10 cellular contexts compared by ENCODE assay signal in the genomic region with DNA sequence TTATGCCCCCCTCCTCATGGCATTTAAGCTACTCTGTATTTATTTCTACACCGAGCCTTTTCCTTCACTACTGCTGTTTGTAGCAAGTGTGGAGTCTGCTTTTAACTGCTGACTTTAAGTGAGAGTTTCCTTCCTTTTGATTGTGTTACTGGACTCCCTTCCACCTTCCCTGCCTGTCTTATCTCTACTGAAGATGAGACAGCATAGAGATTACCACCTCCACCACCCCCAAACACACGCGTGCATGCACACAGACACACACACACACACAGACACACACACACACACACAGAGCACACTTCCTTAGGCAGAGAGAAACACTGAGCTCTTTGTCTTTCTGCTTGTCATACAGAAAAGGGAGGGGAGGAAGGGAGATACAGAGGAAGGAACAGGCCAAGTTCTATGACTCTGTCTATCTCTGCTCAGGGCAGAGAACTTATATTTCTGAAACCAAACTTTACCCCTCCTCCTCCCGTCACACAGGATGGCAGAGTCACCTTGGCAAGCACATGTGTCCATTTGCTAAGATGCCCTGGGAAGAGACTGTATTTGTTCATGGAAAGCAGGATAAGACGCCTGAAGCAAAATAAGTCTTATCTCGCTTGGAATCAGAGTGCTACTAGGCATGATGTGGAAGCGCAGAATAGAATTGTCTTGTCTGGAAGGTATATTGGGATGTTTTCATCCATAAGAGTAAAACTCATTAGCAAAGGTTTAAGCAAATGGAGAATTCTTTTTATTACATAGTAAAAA.
DNase-seq lines count a peak whose midpoint lies in the region; ATAC-seq and TF ChIP-seq lines count a peak whose summit lies in the region.
"Had no signal": no experiment of that assay in that cellular context is flagged by ENCODE, and none has a peak within 500 bp of the region (broad histone marks: within the 10 kb centered on the region; RNA-seq: fewer than 3 reads in every experiment).

No MANE protein-coding gene starts in this region.

- H3K4me3 ChIP-seq in DND-41 (ENCODE audit: low read depth in 1 of 2, low read length in 2 of 2) (no peak overlapping the region), OCI-LY3 (ENCODE audit: low read length) (no peak overlapping the region), trophoblast cell (ENCODE audit: low read depth, low read length) (no peak overlapping the region), Peyer's patch (no peak overlapping the region)

- no peaks in the 10 kb centered on the region for H3K79me2 ChIP-seq in DND-41 (ENCODE audit: insufficient read depth, low read length)
- no peaks in the 10 kb centered on the region for H3K79me2 ChIP-seq in OCI-LY3 (ENCODE audit: low read length)
- H3K79me2 ChIP-seq in trophoblast cell (ENCODE audit: control insufficient read depth, insufficient read depth, low read length, poor library complexity): no peaks in the 10 kb centered on the region

- no peak overlapping the region for H3K14ac ChIP-seq in trophoblast cell (ENCODE audit: low read length)

- no peak overlapping the region for H3K9ac ChIP-seq in DND-41 (ENCODE audit: low read depth, low read length)
- no peak overlapping the region for H3K9ac ChIP-seq in OCI-LY3 (ENCODE audit: low read length)
- no peak overlapping the region for H3K9ac ChIP-seq in trophoblast cell (ENCODE audit: low read length)

- H3K4me2 ChIP-seq in DND-41 (ENCODE audit: insufficient read depth, low read length): no peak overlapping the region
- no peak overlapping the region for H3K4me2 ChIP-seq in OCI-LY3 (ENCODE audit: low read length)
- peak overlapping the region; percentile 24 for H3K4me2 ChIP-seq in trophoblast cell (ENCODE audit: low read length)

- no peak overlapping the region for H3K27ac Mint-ChIP-seq in activated T-helper 17 cell treated with anti-CD3 and anti-CD28 coated beads, Interleukin-2, amount 50 U/mL, for 72 hours
- H3K27ac Mint-ChIP-seq: CD14-positive monocyte; stimulated activated naive CD8-positive, alpha-beta T cell treated with anti-CD3 and anti-CD28 coated beads, Interleukin-15, Interleukin-2, amounts not matched to agents 100 ng/mL and 50 ng/mL, for 24 hours had no signal

- no peak overlapping the region for H2BK120ac ChIP-seq in trophoblast cell (ENCODE audit: insufficient read depth, low read length, poor library complexity)

- H4K91ac ChIP-seq in trophoblast cell (ENCODE audit: low read depth, low read length): no peak overlapping the region

- no peak for TF ChIP-seq CTCF in DND-41 (IDR thresholded peaks at IDR 0.05; ENCODE audit: borderline replicate concordance, extremely low read depth, low read length, poor library complexity, severe bottlenecking)
- TF ChIP-seq CTCF in OCI-LY3 (IDR thresholded peaks at IDR 0.05; ENCODE audit: low read depth, low read length): no peak
- no peak for TF ChIP-seq CTCF in Peyer's patch (IDR thresholded peaks at IDR 0.05)

- H3K23ac ChIP-seq in trophoblast cell (ENCODE audit: low read length): no peak overlapping the region

- no peaks in the 10 kb centered on the region for H3K4me1 Mint-ChIP-seq in activated T-helper 17 cell treated with anti-CD3 and anti-CD28 coated beads, Interleukin-2, amount 50 U/mL, for 72 hours

- no peak overlapping the region for H2BK12ac ChIP-seq in trophoblast cell (ENCODE audit: low read length)

- H3K27ac ChIP-seq in DND-41 (ENCODE audit: low read length) (no peak overlapping the region), OCI-LY3 (ENCODE audit: low read length) (no peak overlapping the region), epithelial cell of prostate (peak overlapping the region; percentile 24), trophoblast cell (ENCODE audit: low read depth, low read length) (no peak overlapping the region), Peyer's patch (no peak overlapping the region)

- no CpG with 5 or more reads among the region's 7 CpGs for WGBS in trophoblast cell (ENCODE audit: extremely low coverage, insufficient coverage, insufficient read length)

- no peak for DNase-seq in DND-41
- no peak for DNase-seq in epithelial cell of prostate (ENCODE audit: low read depth, low spot score)
- DNase-seq in trophoblast cell: peak in 1 of 2 donors; percentile 48
- DNase-seq in T1000 (lab: John Stamatoyannopoulos, UW): no peak
- DNase-seq in Peyer's patch: no peak

- no peak overlapping the region for H2AK5ac ChIP-seq in trophoblast cell (ENCODE audit: low read length)

- no peaks in the 10 kb centered on the region for H3K36me3 Mint-ChIP-seq in activated T-helper 17 cell treated with anti-CD3 and anti-CD28 coated beads, Interleukin-2, amount 50 U/mL, for 72 hours (ENCODE audit: low read depth)
- H3K36me3 Mint-ChIP-seq: CD14-positive monocyte had no signal

- H4K8ac ChIP-seq in trophoblast cell (ENCODE audit: low read depth, low read length): no peak overlapping the region

- no peaks in the 10 kb centered on the region for H3K9me3 Mint-ChIP-seq in activated T-helper 17 cell treated with anti-CD3 and anti-CD28 coated beads, Interleukin-2, amount 50 U/mL, for 72 hours
- H3K9me3 Mint-ChIP-seq: stimulated activated naive CD8-positive, alpha-beta T cell treated with anti-CD3 and anti-CD28 coated beads, Interleukin-15, Interleukin-2, amounts not matched to agents 100 ng/mL and 50 ng/mL, for 24 hours had no signal

- 0 out of 3 replicates have a peak, but pooled peaks have one; percentile 24 for ATAC-seq in DND-41 (ENCODE audit: insufficient read depth, low read depth)
- ATAC-seq in activated T-helper 17 cell treated with anti-CD3 and anti-CD28 coated beads, Interleukin-2, amount 50 U/mL, for 72 hours (replicated peaks): no peak
- ATAC-seq in HG02763 (IDR thresholded peaks at IDR 0.05; ENCODE audit: unreplicated experiment): no peak

- TF ChIP-seq POLR2A in Peyer's patch (IDR thresholded peaks at IDR 0.05): no peak

- H3K4me1 ChIP-seq in DND-41 (ENCODE audit: insufficient read depth, low read length): no peaks in the 10 kb centered on the region
- H3K4me1 ChIP-seq in OCI-LY3 (ENCODE audit: low read length): no peaks in the 10 kb centered on the region
- peaks cover 0 to 6% of the 10 kb centered on the region in 2 experiments for H3K4me1 ChIP-seq in trophoblast cell (ENCODE audit: control insufficient read depth in 1 of 2, insufficient read depth in 2 of 2, low read length in 2 of 2)
- no peaks in the 10 kb centered on the region for H3K4me1 ChIP-seq in Peyer's patch

- no peaks in the 10 kb centered on the region for H3K79me1 ChIP-seq in trophoblast cell (ENCODE audit: low read length)

- H3K4ac ChIP-seq in trophoblast cell (ENCODE audit: low read depth, low read length): no peak overlapping the region

- no peak overlapping the region for H3K4me3 Mint-ChIP-seq in activated T-helper 17 cell treated with anti-CD3 and anti-CD28 coated beads, Interleukin-2, amount 50 U/mL, for 72 hours
- H3K4me3 Mint-ChIP-seq: CD14-positive monocyte; stimulated activated naive CD8-positive, alpha-beta T cell treated with anti-CD3 and anti-CD28 coated beads, Interleukin-15, Interleukin-2, amounts not matched to agents 100 ng/mL and 50 ng/mL, for 24 hours had no signal

- no peaks in the 10 kb centered on the region for H3K36me3 ChIP-seq in DND-41 (ENCODE audit: insufficient read depth, low read length)
- no peaks in the 10 kb centered on the region for H3K36me3 ChIP-seq in OCI-LY3 (replicated peaks; ENCODE audit: low read depth, low read length)
- no peaks in the 10 kb centered on the region for H3K36me3 ChIP-seq in trophoblast cell (ENCODE audit: control insufficient read depth in 1 of 2, insufficient read depth in 2 of 2, low read length in 2 of 2)
- no peaks in the 10 kb centered on the region for H3K36me3 ChIP-seq in Peyer's patch

- H3K27me3 Mint-ChIP-seq in activated T-helper 17 cell treated with anti-CD3 and anti-CD28 coated beads, Interleukin-2, amount 50 U/mL, for 72 hours: peaks cover 14% of the 10 kb centered on the region

- no peaks in the 10 kb centered on the region for H3K27me3 ChIP-seq in DND-41 (ENCODE audit: insufficient read depth, low read length, poor library complexity)
- H3K27me3 ChIP-seq in OCI-LY3 (ENCODE audit: low read depth, low read length): no peaks in the 10 kb centered on the region
- no peaks in the 10 kb centered on the region for H3K27me3 ChIP-seq in trophoblast cell (ENCODE audit: insufficient read depth, low read length)
- no peaks in the 10 kb centered on the region for H3K27me3 ChIP-seq in Peyer's patch

- H4K20me1 ChIP-seq in DND-41 (ENCODE audit: insufficient read depth, low read length) (no peaks in the 10 kb centered on the region), OCI-LY3 (ENCODE audit: insufficient read depth, low read length) (no peaks in the 10 kb centered on the region)

- H4K12ac ChIP-seq in trophoblast cell (ENCODE audit: low read depth, low read length): no peak overlapping the region

- no peak overlapping the region for H3K18ac ChIP-seq in trophoblast cell (ENCODE audit: low read length)

- H3K9me3 ChIP-seq in DND-41 (ENCODE audit: insufficient read depth, low read length, severe bottlenecking) (no peaks in the 10 kb centered on the region), OCI-LY3 (ENCODE audit: insufficient read depth, low read length) (no peaks in the 10 kb centered on the region), trophoblast cell (ENCODE audit: insufficient read depth, low read depth, low read length) (no peaks in the 10 kb centered on the region), Peyer's patch (no peaks in the 10 kb centered on the region)

- H2AFZ ChIP-seq in DND-41 (ENCODE audit: low read depth, low read length) (no peak overlapping the region), OCI-LY3 (ENCODE audit: low read depth, low read length) (peak overlapping the region; percentile 74), trophoblast cell (ENCODE audit: insufficient read depth, low read length, poor library complexity) (no peak overlapping the region)

- H2BK5ac ChIP-seq in trophoblast cell (ENCODE audit: low read depth, low read length, poor library complexity): no peak overlapping the region
